Comparison of ENCODE assay signal across 8 cellular contexts in genomic region chr2:196263181-196263747, GRCh38.
DNase-seq lines count a peak whose midpoint lies in the region; ATAC-seq, FAIRE-seq and TF ChIP-seq lines count a peak whose summit lies in the region.

No MANE protein-coding gene starts in this region.

- ATAC-seq in HG02981 (IDR thresholded peaks at IDR 0.05; ENCODE audit: unreplicated experiment): peak; percentile 91

- peak overlapping the region; percentile 78 for H2BK120ac ChIP-seq in mesendoderm (ENCODE audit: low read depth, low read length)

- H3K23ac ChIP-seq in mesendoderm (ENCODE audit: low read length): no peak overlapping the region

- no peaks in the 10 kb centered on the region for H3K9me3 ChIP-seq in OCI-LY7 (ENCODE audit: low read length)
- no peaks in the 10 kb centered on the region for H3K9me3 ChIP-seq in astrocyte (ENCODE audit: insufficient read depth, low read depth, low read length)
- H3K9me3 ChIP-seq in uterus: no peaks in the 10 kb centered on the region

- no peaks in the 10 kb centered on the region for H4K20me1 ChIP-seq in OCI-LY7 (ENCODE audit: insufficient read depth, low read length)
- no peaks in the 10 kb centered on the region for H4K20me1 ChIP-seq in astrocyte (ENCODE audit: insufficient read depth, low read length)

- H3K79me2 ChIP-seq in OCI-LY7 (ENCODE audit: insufficient read depth, low read depth, low read length): no peaks in the 10 kb centered on the region
- no peaks in the 10 kb centered on the region for H3K79me2 ChIP-seq in astrocyte (ENCODE audit: insufficient read depth, low read length)
- H3K79me2 ChIP-seq in mesendoderm (ENCODE audit: control insufficient read depth, insufficient read depth, low read length): no peaks in the 10 kb centered on the region

- no peaks in the 10 kb centered on the region for H3K9me2 ChIP-seq in OCI-LY7 (ENCODE audit: insufficient read depth, low read length)

- peak overlapping the region; percentile 39 for H3K4me3 ChIP-seq in OCI-LY7 (ENCODE audit: low read depth, low read length, poor library complexity, severe bottlenecking)
- H3K4me3 ChIP-seq in astrocyte (ENCODE audit: insufficient read depth, low read depth, low read length): no peak overlapping the region
- H3K4me3 ChIP-seq in mesendoderm (ENCODE audit: low read length): no peak overlapping the region
- H3K4me3 ChIP-seq in uterus: no peak overlapping the region

- H3K4ac ChIP-seq in mesendoderm (ENCODE audit: low read depth, low read length): no peak overlapping the region

- DNase-seq in activated gamma-delta T cell treated with Interleukin-2 at 50 U/mL for 16 hours: peak; percentile 40
- DNase-seq in activated gamma-delta T cell (lab: John Stamatoyannopoulos, UW): no peak
- DNase-seq in OCI-LY7 (ENCODE audit: low spot score): peak; percentile 72
- peak; percentile 62 for DNase-seq in astrocyte (ENCODE audit: low read depth)
- DNase-seq in mesendoderm: no peak
- no peak for DNase-seq in inferior parietal cortex (ENCODE audit: extremely low spot score)
- no peak for DNase-seq in uterus

- no peaks in the 10 kb centered on the region for H3K36me3 ChIP-seq in OCI-LY7 (ENCODE audit: insufficient read depth, low read length)
- no peaks in the 10 kb centered on the region for H3K36me3 ChIP-seq in astrocyte (ENCODE audit: insufficient read depth, low read length)
- no peaks in the 10 kb centered on the region for H3K36me3 ChIP-seq in mesendoderm (ENCODE audit: control insufficient read depth, insufficient read depth, low read length)
- H3K36me3 ChIP-seq in uterus: no peaks in the 10 kb centered on the region

- no peak for TF ChIP-seq CTCF in OCI-LY7 (conservative IDR thresholded peaks at IDR 0.05; ENCODE audit: low read length)
- no peak for TF ChIP-seq CTCF in astrocyte (IDR thresholded peaks at IDR 0.05; ENCODE audit: insufficient read depth, low read depth, low read length)
- no peak for TF ChIP-seq CTCF in uterus (IDR thresholded peaks at IDR 0.05)

- H3K4me3 Mint-ChIP-seq in astrocyte (ENCODE audit: unreplicated experiment): peak overlapping the region; percentile 8

- H3K27ac Mint-ChIP-seq in astrocyte (ENCODE audit: unreplicated experiment): peak overlapping the region; percentile 22

- H3K27me3 ChIP-seq in astrocyte (ENCODE audit: insufficient read depth, low read length): no peaks in the 10 kb centered on the region
- no peaks in the 10 kb centered on the region for H3K27me3 ChIP-seq in mesendoderm (ENCODE audit: insufficient read depth, low read length, poor library complexity)
- no peaks in the 10 kb centered on the region for H3K27me3 ChIP-seq in uterus

- peak overlapping the region; percentile 48 for H3K9ac ChIP-seq in astrocyte (ENCODE audit: low read length)
- H3K9ac ChIP-seq in mesendoderm (ENCODE audit: low read length): no peak overlapping the region

- H2BK15ac ChIP-seq in mesendoderm (replicated peaks; ENCODE audit: low read depth): no peak overlapping the region

- no peak overlapping the region for H3K56ac ChIP-seq in mesendoderm (ENCODE audit: low read length)

- no peak for FAIRE-seq in astrocyte (lab: Jason Lieb, UNC)

- no peak overlapping the region for H4K5ac ChIP-seq in mesendoderm (ENCODE audit: low read length)

- no TSS peak for BruUV-seq in OCI-LY7 (replicated peaks; lab: Mats Ljungman, UMichigan)

- H3K9me3 Mint-ChIP-seq in astrocyte (ENCODE audit: unreplicated experiment): no peaks in the 10 kb centered on the region

- POLR2A ChIA-PET in OCI-LY7 (lab: Charles Lee): interaction anchor here (0.9 to 5.8 kb wide), 5 partner anchors 8 to 87 kb away, joined by 3 to 74 read pairs (median 15); no protein-coding TSS in a partner anchor

- H2AFZ ChIP-seq in OCI-LY7 (ENCODE audit: low read length): peak overlapping the region; percentile 99
- no peak overlapping the region for H2AFZ ChIP-seq in astrocyte (ENCODE audit: low read depth, low read length)

- peak overlapping the region; percentile 76 for H4K8ac ChIP-seq in mesendoderm (ENCODE audit: low read depth, low read length)

- no peak overlapping the region for H2AK5ac ChIP-seq in mesendoderm (ENCODE audit: low read length)

- no peaks in the 10 kb centered on the region for H3K79me1 ChIP-seq in mesendoderm (ENCODE audit: low read length)

- TF ChIP-seq POLR2A in uterus (IDR thresholded peaks at IDR 0.05): no peak

- H3K4me1 Mint-ChIP-seq in astrocyte (ENCODE audit: low read depth, unreplicated experiment): peaks cover 27% of the 10 kb centered on the region

- H3K4me1 ChIP-seq in OCI-LY7 (ENCODE audit: insufficient read depth, low read length, poor library complexity, severe bottlenecking) (peaks cover 70% of the 10 kb centered on the region), astrocyte (ENCODE audit: insufficient read depth, low read length) (peaks cover 28% of the 10 kb centered on the region), mesendoderm (ENCODE audit: control insufficient read depth, low read depth, low read length) (peaks cover 3% of the 10 kb centered on the region), uterus (no peaks in the 10 kb centered on the region)

- no peaks in the 10 kb centered on the region for H3K27me3 Mint-ChIP-seq in astrocyte (ENCODE audit: low read depth, unreplicated experiment)

- peak overlapping the region; percentile 65 for H3K27ac ChIP-seq in OCI-LY7 (ENCODE audit: low read depth, low read length, poor library complexity, severe bottlenecking)
- H3K27ac ChIP-seq in astrocyte (ENCODE audit: low read depth, low read length): peak overlapping the region; percentile 52
- no peak overlapping the region for H3K27ac ChIP-seq in mesendoderm (ENCODE audit: low read depth, low read length)
- H3K27ac ChIP-seq in uterus: no peak overlapping the region

- intact Hi-C loops in OCI-LY7 (cut with micrococcal nuclease; ENCODE audit: unreplicated experiment): no loop called here
- intact Hi-C loops in uterus (cut with DNase I; ENCODE audit: low total_unique reads): no loop called here

- no peak overlapping the region for H3K18ac ChIP-seq in mesendoderm (ENCODE audit: low read length)

- no peak overlapping the region for H2BK5ac ChIP-seq in mesendoderm (ENCODE audit: low read length)

- CTCF ChIA-PET in OCI-LY7 (lab: Charles Lee; ENCODE audit: unreplicated experiment): interaction anchor here (1.0 kb wide), 1 partner anchor 23 kb away, joined by 3 read pairs; no protein-coding TSS in a partner anchor

- H3K36me3 Mint-ChIP-seq in astrocyte (ENCODE audit: low read depth, unreplicated experiment): no peaks in the 10 kb centered on the region

- no CpG with 5 or more reads among the region's 8 CpGs for WGBS in mesendoderm (ENCODE audit: extremely low coverage, insufficient coverage, low lambda C conversion rate)

- peak overlapping the region; percentile 74 for H3K4me2 ChIP-seq in OCI-LY7 (ENCODE audit: low read length)
- H3K4me2 ChIP-seq in astrocyte (ENCODE audit: low read length): peak overlapping the region; percentile 49
- no peak overlapping the region for H3K4me2 ChIP-seq in mesendoderm (ENCODE audit: low read length)

Comparison
In these comparisons a context has a peak if more than half of its experiments do, and no peak if none do; other contexts are left out.
1. DNase-seq: peak in activated gamma-delta T cell treated with Interleukin-2 at 50 U/mL for 16 hours (single experiment), OCI-LY7 (single experiment) and astrocyte (single experiment); none in activated gamma-delta T cell (single experiment), mesendoderm (single experiment), inferior parietal cortex (single experiment) and uterus (0 of 2).
2. H3K27ac ChIP-seq: peak in OCI-LY7 (single experiment) and astrocyte (single experiment); none in mesendoderm (single experiment) and uterus (0 of 2).